26 cellular contexts compared by ENCODE assay signal in genomic region chr11:131980878-131981668, GRCh38.
A peak's percentile ranks its signal among the peaks of the same experiment; 100 is the strongest.
DNase-seq lines count a peak whose midpoint lies in the region; TF ChIP-seq lines count a peak whose summit lies in the region.
"Had no signal": no experiment of that assay in that cellular context is flagged by ENCODE, and none has a peak within 500 bp of the region (broad histone marks: within the 10 kb centered on the region; RNA-seq: fewer than 3 reads in every experiment).

No MANE protein-coding gene starts in this region.

- peaks cover 3% of the 10 kb centered on the region for H3K27me3 Mint-ChIP-seq in endodermal cell (ENCODE audit: insufficient read depth)
- H3K27me3 Mint-ChIP-seq: activated CD4-positive, alpha-beta T cell treated with anti-CD3 and anti-CD28 coated beads, Interleukin-2, amount 10 ng/mL, durations not matched to agents 7 days and 5 days; activated naive CD8-positive, alpha-beta T cell treated with anti-CD3 and anti-CD28 coated beads, Interleukin-2, amount 10 ng/mL, durations not matched to agents 7 days and 5 days; CD4-positive, alpha-beta T cell; IgD-negative memory B cell; stimulated activated naive B cell treated with anti-CD40 and anti-IgM and Interleukin-4, amounts not matched to agents 10 μg/mL and 1 μg/mL and 100 μg/mL, for 72 hours had no signal

- H3K9me3 Mint-ChIP-seq in endodermal cell, result no peaks in the 10 kb centered on the region

- no peak for TF ChIP-seq CTCF in A673 (conservative IDR thresholded peaks at IDR 0.05; ENCODE audit: low read depth, low read length)
- no peak for TF ChIP-seq CTCF in endodermal cell (conservative IDR thresholded peaks at IDR 0.05)

- H3K4me3 ChIP-seq in A673 (ENCODE audit: low read depth, low read length, poor library complexity, severe bottlenecking), result no peak overlapping the region
- no peak overlapping the region for H3K4me3 ChIP-seq in GM23248
- H3K4me3 ChIP-seq in endodermal cell (ENCODE audit: low read length), result no peak overlapping the region
- H3K4me3 ChIP-seq: heart left ventricle, thoracic aorta had no signal

- H3K9me2 ChIP-seq in GM23248 (ENCODE audit: insufficient read depth), result no peaks in the 10 kb centered on the region

- H3K27ac Mint-ChIP-seq in endodermal cell, result no peak overlapping the region
- H3K27ac Mint-ChIP-seq: activated CD4-positive, alpha-beta T cell treated with anti-CD3 and anti-CD28 coated beads, Interleukin-2, amount 10 ng/mL, durations not matched to agents 7 days and 5 days; activated naive CD8-positive, alpha-beta T cell treated with anti-CD3 and anti-CD28 coated beads, Interleukin-2, amount 10 ng/mL, durations not matched to agents 7 days and 5 days; activated T-helper 17 cell treated with anti-CD3 and anti-CD28 coated beads, Interleukin-2, amount 50 U/mL, for 72 hours; CD4-positive, alpha-beta T cell; IgD-negative memory B cell; naive thymus-derived CD4-positive, alpha-beta T cell; stimulated activated naive B cell treated with anti-CD40 and anti-IgM and Interleukin-4, amounts not matched to agents 10 μg/mL and 1 μg/mL and 100 μg/mL, for 72 hours; T-helper 17 cell had no signal

- H3K27ac ChIP-seq in A673 (ENCODE audit: low read depth, low read length, poor library complexity, severe bottlenecking) (peak overlapping the region; percentile 44), GM23248 (no peak overlapping the region), endodermal cell (ENCODE audit: low read depth, low read length) (no peak overlapping the region)
- H3K27ac ChIP-seq: heart left ventricle, HL-60, parathyroid adenoma, thoracic aorta had no signal

- POLR2A ChIA-PET in A673 (lab: Charles Lee; ENCODE audit: low non-redundant PET), result no interaction called here

- H4K20me1 ChIP-seq in GM23248 (ENCODE audit: insufficient read depth), result no peaks in the 10 kb centered on the region

- H3K27me3 ChIP-seq in A673 (replicated peaks; ENCODE audit: insufficient read depth, low read depth, low read length, poor library complexity) (no peaks in the 10 kb centered on the region), GM23248 (replicated peaks; ENCODE audit: insufficient read depth) (no peaks in the 10 kb centered on the region), endodermal cell (ENCODE audit: control insufficient read depth, insufficient read depth, low read length, poor library complexity, severe bottlenecking) (no peaks in the 10 kb centered on the region)

- no peak overlapping the region for H2AFZ ChIP-seq in GM23248
- H2AFZ ChIP-seq: parathyroid adenoma had no signal

- H3F3A ChIP-seq in GM23248 (ENCODE audit: insufficient read depth), result peaks cover 16% of the 10 kb centered on the region

- intact Hi-C loops in A673 (cut with micrococcal nuclease; ENCODE audit: unreplicated experiment), result no loop called here

- BruUV-seq in A673 (replicated peaks; lab: Mats Ljungman, UMichigan), result no TSS peak

- H3K36me3 Mint-ChIP-seq in endodermal cell (ENCODE audit: low read depth), result no peaks in the 10 kb centered on the region
- H3K36me3 Mint-ChIP-seq: activated naive CD8-positive, alpha-beta T cell treated with anti-CD3 and anti-CD28 coated beads, Interleukin-2, amount 10 ng/mL, durations not matched to agents 7 days and 5 days; brain; IgD-negative memory B cell; stimulated activated naive B cell treated with anti-CD40 and anti-IgM and Interleukin-4, amounts not matched to agents 10 μg/mL and 1 μg/mL and 100 μg/mL, for 72 hours had no signal

- peaks cover 24% of the 10 kb centered on the region for H3K4me1 Mint-ChIP-seq in endodermal cell
- H3K4me1 Mint-ChIP-seq: activated CD4-positive, alpha-beta T cell treated with anti-CD3 and anti-CD28 coated beads, Interleukin-2, amount 10 ng/mL, durations not matched to agents 7 days and 5 days; activated naive CD8-positive, alpha-beta T cell treated with anti-CD3 and anti-CD28 coated beads, Interleukin-2, amount 10 ng/mL, durations not matched to agents 7 days and 5 days; activated T-helper 17 cell treated with anti-CD3 and anti-CD28 coated beads, Interleukin-2, amount 50 U/mL, for 72 hours; naive thymus-derived CD4-positive, alpha-beta T cell; stimulated activated naive B cell treated with anti-CD40 and anti-IgM and Interleukin-4, amounts not matched to agents 10 μg/mL and 1 μg/mL and 100 μg/mL, for 72 hours had no signal

- peaks cover 4% of the 10 kb centered on the region for H3K9me3 ChIP-seq in A673 (ENCODE audit: low read depth, low read length, poor library complexity, severe bottlenecking)
- no peaks in the 10 kb centered on the region for H3K9me3 ChIP-seq in GM23248 (ENCODE audit: low read depth)
- H3K9me3 ChIP-seq in endodermal cell (ENCODE audit: control insufficient read depth, low read length), result no peaks in the 10 kb centered on the region
- H3K9me3 ChIP-seq: thoracic aorta had no signal

- peak; percentile 57 for DNase-seq in A673 (ENCODE audit: low spot score)
- peak; percentile 32 for DNase-seq in GM23248
- peak; percentile 53 for DNase-seq in NCI-H82 treated with DMSO at 0.1 percent for 48 hours (lab: John Stamatoyannopoulos, UW; ENCODE audit: unreplicated experiment)
- DNase-seq in inferior parietal cortex (ENCODE audit: extremely low spot score), result peak; percentile 35
- DNase-seq in NOMO-1 treated with dmso at 0.1 percent for 144 hours (lab: John Stamatoyannopoulos, UW; ENCODE audit: unreplicated experiment), result no peak
- DNase-seq in mesenteric fat pad (ENCODE audit: low spot score), result no peak
- DNase-seq in hepatic stellate cell (ENCODE audit: low spot score), result no peak
- DNase-seq in endodermal cell, result no peak
- DNase-seq: ACHN; activated CD4-positive, alpha-beta T cell treated with anti-CD3 and anti-CD28 coated beads, Interleukin-2, amount 10 ng/mL, durations not matched to agents 7 days and 5 days; activated naive CD8-positive, alpha-beta T cell treated with anti-CD3 and anti-CD28 coated beads, Interleukin-2, amount 10 ng/mL, durations not matched to agents 7 days and 5 days; CD4-positive, alpha-beta T cell; cortex of kidney; heart left ventricle; islet precursor cell; naive thymus-derived CD4-positive, alpha-beta T cell; NCI-H1417 treated with DMSO at 0.1 percent for 48 hours; stimulated activated CD4-positive, alpha-beta T cell treated with anti-CD3 and anti-CD28 coated beads, Interleukin-1b, Interleukin-23, amount 100 ng/mL, for 48 hours; stimulated activated naive B cell treated with anti-CD40 and anti-IgM and Interleukin-4, amounts not matched to agents 10 μg/mL and 1 μg/mL and 100 μg/mL, for 72 hours; T-helper 17 cell had no signal

- no peaks in the 10 kb centered on the region for H3K79me2 ChIP-seq in GM23248 (ENCODE audit: insufficient read depth)

- H3K9ac ChIP-seq in GM23248 (no peak overlapping the region), endodermal cell (ENCODE audit: extremely low read depth, low read length, poor library complexity, severe bottlenecking) (no peak overlapping the region)
- H3K9ac ChIP-seq: parathyroid adenoma had no signal

- no peak overlapping the region for H3K4me2 ChIP-seq in GM23248 (ENCODE audit: unreplicated experiment)

- CTCF ChIA-PET in A673 (lab: Charles Lee), result no interaction called here

- no peaks in the 10 kb centered on the region for H3K36me3 ChIP-seq in A673 (ENCODE audit: insufficient read depth, low read length, poor library complexity, severe bottlenecking)
- H3K36me3 ChIP-seq in GM23248 (ENCODE audit: low read depth), result no peaks in the 10 kb centered on the region
- H3K36me3 ChIP-seq in endodermal cell (ENCODE audit: control insufficient read depth, insufficient read depth, low read length), result no peaks in the 10 kb centered on the region
- H3K36me3 ChIP-seq: heart left ventricle, thoracic aorta had no signal

- WGBS in GM23248 (ENCODE audit: low coverage in 1 of 2, low lambda C conversion rate in 2 of 2, missing lambda C conversion rate in 2 of 2), 2 experiments, result 41 to 43% methylated on average over 11 of the region's 11 CpGs
- 83 to 85% methylated on average over 4 to 11 of the region's 11 CpGs for WGBS in endodermal cell (ENCODE audit: insufficient coverage in 1 of 2, insufficient read length in 1 of 2), 2 experiments

- no peak overlapping the region for H3K4me3 Mint-ChIP-seq in endodermal cell
- H3K4me3 Mint-ChIP-seq: activated CD4-positive, alpha-beta T cell treated with anti-CD3 and anti-CD28 coated beads, Interleukin-2, amount 10 ng/mL, durations not matched to agents 7 days and 5 days; activated naive CD8-positive, alpha-beta T cell treated with anti-CD3 and anti-CD28 coated beads, Interleukin-2, amount 10 ng/mL, durations not matched to agents 7 days and 5 days; activated T-helper 17 cell treated with anti-CD3 and anti-CD28 coated beads, Interleukin-2, amount 50 U/mL, for 72 hours; CD4-positive, alpha-beta T cell; IgD-negative memory B cell; naive thymus-derived CD4-positive, alpha-beta T cell; stimulated activated naive B cell treated with anti-CD40 and anti-IgM and Interleukin-4, amounts not matched to agents 10 μg/mL and 1 μg/mL and 100 μg/mL, for 72 hours; T-helper 17 cell had no signal

- H3K4me1 ChIP-seq in A673 (ENCODE audit: insufficient read depth, low read length, poor library complexity, severe bottlenecking) (peaks cover 69% of the 10 kb centered on the region), GM23248 (ENCODE audit: insufficient read depth) (peaks cover 22% of the 10 kb centered on the region), endodermal cell (ENCODE audit: control insufficient read depth, insufficient read depth, low read length) (no peaks in the 10 kb centered on the region)
- H3K4me1 ChIP-seq: heart left ventricle, parathyroid adenoma had no signal

- in situ Hi-C loops in GM23248 (cut with MboI), result no loop called here

Comparison
In these comparisons a context has a peak if more than half of its experiments do, and no peak if none do; other contexts are left out.
1. DNase-seq: peak in A673 (single experiment), GM23248 (single experiment), NCI-H82 treated with DMSO at 0.1 percent for 48 hours (single experiment) and inferior parietal cortex (single experiment); none in NOMO-1 treated with dmso at 0.1 percent for 144 hours (single experiment), mesenteric fat pad (single experiment), hepatic stellate cell (single experiment) and endodermal cell (single experiment).